In genomic region chr18:77135339-77136075, GRCh38 we compare ENCODE assay signal across 20 cellular contexts.
"Had no signal": no experiment of that assay in that cellular context is flagged by ENCODE, and none has a peak within 500 bp of the region (broad histone marks: within the 10 kb centered on the region; RNA-seq: fewer than 3 reads in every experiment).

No MANE protein-coding gene starts in this region.

- ATAC-seq: activated T-cell treated with anti-CD3 and anti-CD28 coated beads, Interleukin-2, amount 50 U/mL, for 4 hours; gastroesophageal sphincter; heart left ventricle; left lung; psoas muscle; right cardiac atrium had no signal

- DNase-seq: activated naive CD4-positive, alpha-beta T cell treated with anti-CD3 and anti-CD28 coated beads for 36 hours; activated T-cell treated with anti-CD3 and anti-CD28 coated beads, Interleukin-2, amount 50 U/mL, for 4 hours; adrenal gland; effector CD8-positive, alpha-beta T cell; heart left ventricle; midbrain; ovary; psoas muscle; right cardiac atrium; small intestine; stimulated activated CD4-positive, alpha-beta T cell treated with anti-CD3 and anti-CD28 coated beads, Interleukin-15, amount 100 ng/mL, for 24 hours; stimulated activated CD4-positive, alpha-beta T cell treated with anti-CD3 and anti-CD28 coated beads, Interleukin-2, amount 100 ng/mL, for 48 hours; stomach; SW 1271; T-helper 9 cell; trophoblast cell had no signal

- H3K9me3 ChIP-seq: adrenal gland, breast epithelium, esophagus muscularis mucosa, gastroesophageal sphincter, left lung, ovary, psoas muscle, stomach had no signal

- H3K27me3 ChIP-seq: adrenal gland, breast epithelium, ovary, stomach had no signal

- H3K36me3 ChIP-seq: adrenal gland, breast epithelium, esophagus muscularis mucosa, gastroesophageal sphincter, heart left ventricle, left lung, ovary, stomach had no signal

- H3K27ac ChIP-seq: esophagus muscularis mucosa, left lung, ovary had no signal

- H3K4me3 ChIP-seq: adrenal gland, breast epithelium, esophagus muscularis mucosa, gastroesophageal sphincter, heart left ventricle, left lung, ovary, psoas muscle, stomach had no signal

- H3K4me3 Mint-ChIP-seq: activated naive CD4-positive, alpha-beta T cell treated with anti-CD3 and anti-CD28 coated beads for 36 hours had no signal

- H3K27ac Mint-ChIP-seq: activated naive CD4-positive, alpha-beta T cell treated with anti-CD3 and anti-CD28 coated beads for 36 hours had no signal

- H3K9me3 Mint-ChIP-seq: activated naive CD4-positive, alpha-beta T cell treated with anti-CD3 and anti-CD28 coated beads for 36 hours; activated T-cell treated with anti-CD3 and anti-CD28 coated beads, Interleukin-2, amount 50 U/mL, for 4 hours had no signal
